30 cellular contexts compared by ENCODE assay signal in the genomic region with DNA sequence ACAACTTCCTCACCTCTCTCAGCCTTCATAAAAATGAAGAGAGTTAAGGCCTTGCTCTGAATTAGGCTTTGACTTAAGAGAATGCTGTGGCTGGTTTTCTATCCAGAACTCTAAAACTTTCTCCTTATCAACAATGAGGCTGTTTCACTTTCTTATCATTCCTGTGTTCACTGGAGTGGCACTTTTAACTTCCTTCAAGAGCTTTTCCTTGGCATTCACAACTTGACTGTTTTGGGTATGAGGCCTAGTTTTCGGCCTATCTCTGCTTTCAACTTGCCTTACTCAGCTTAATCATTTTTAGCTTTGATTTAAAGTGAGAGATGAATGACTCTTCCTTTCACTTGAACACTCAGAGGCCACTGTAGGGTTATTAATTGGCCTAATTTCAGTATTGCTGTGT.
"Had no signal": no experiment of that assay in that cellular context is flagged by ENCODE, and none has a peak within 500 bp of the region (broad histone marks: within the 10 kb centered on the region; RNA-seq: fewer than 3 reads in every experiment).

No MANE protein-coding gene starts in this region.

- H3K9ac ChIP-seq: neural progenitor cell, parathyroid adenoma had no signal

- DNase-seq: activated CD4-positive, alpha-beta memory T cell treated with anti-CD3 and anti-CD28 coated beads for 36 hours; activated CD4-positive, alpha-beta T cell treated with anti-CD3 and anti-CD28 coated beads for 48 hours; activated CD8-positive, alpha-beta memory T cell treated with anti-CD3 and anti-CD28 coated beads, Interleukin-2, amount 50 U/mL, for 48 hours; activated gamma-delta T cell; activated naive CD4-positive, alpha-beta T cell treated with anti-CD3 and anti-CD28 coated beads, Interleukin-2, amount 50 U/mL, for 16 hours; activated T-cell treated with anti-CD3 and anti-CD28 coated beads, Interleukin-2, amount 50 U/mL, for 24 hours; amygdala; central memory CD4-positive, alpha-beta T cell; effector CD4-positive, alpha-beta T cell; erythroblast; gastrocnemius medialis; glutamatergic neuron; mesendoderm; natural killer cell; occipital lobe; right cardiac atrium; stimulated activated CD4-positive, alpha-beta T cell treated with anti-CD3 and anti-CD28 coated beads, Interleukin-12 subunit alpha, Interleukin-12 subunit beta, amount 100 ng/mL, for 4 hours; stimulated activated CD4-positive, alpha-beta T cell treated with anti-CD3 and anti-CD28 coated beads, Interleukin-4, amount 100 ng/mL, for 1 hour; stimulated activated naive CD8-positive, alpha-beta T cell treated with anti-CD3 and anti-CD28 coated beads, Interleukin-15, Interleukin-2, amounts not matched to agents 100 U/mL and 50 U/mL, for 24 hours; T-helper 17 cell; T1000; WERI-Rb-1 had no signal

- H3K4me3 ChIP-seq: breast epithelium, gastrocnemius medialis, lung, neural progenitor cell, thoracic aorta had no signal

- H3K4me2 ChIP-seq: neural progenitor cell had no signal

- H2AFZ ChIP-seq: neural progenitor cell, parathyroid adenoma had no signal

- H3K4me3 Mint-ChIP-seq: activated CD4-positive, alpha-beta memory T cell treated with anti-CD3 and anti-CD28 coated beads for 36 hours; activated T-cell treated with anti-CD3 and anti-CD28 coated beads, Interleukin-2, amount 50 U/mL, for 24 hours; dendritic cell treated with granulocyte-macrophage colony-stimulating factor and Interleukin-4, amounts not matched to agents 40 ng/mL and 50 ng/mL, for 4 days; natural killer cell; neural progenitor cell; T-helper 17 cell; type B pancreatic cell had no signal

- H3K27ac ChIP-seq: breast epithelium, gastrocnemius medialis, neural progenitor cell, parathyroid adenoma, thoracic aorta, WERI-Rb-1 had no signal

- H3K27me3 Mint-ChIP-seq: type B pancreatic cell had no signal

- H3K27me3 ChIP-seq: breast epithelium, gastrocnemius medialis, neural progenitor cell had no signal

- H3K9me3 Mint-ChIP-seq: activated CD4-positive, alpha-beta memory T cell treated with anti-CD3 and anti-CD28 coated beads for 36 hours; activated T-cell treated with anti-CD3 and anti-CD28 coated beads, Interleukin-2, amount 50 U/mL, for 24 hours; dendritic cell treated with granulocyte-macrophage colony-stimulating factor and Interleukin-4, amounts not matched to agents 40 ng/mL and 50 ng/mL, for 4 days; natural killer cell had no signal

- H3K4me1 ChIP-seq: breast epithelium, parathyroid adenoma had no signal

- H3K79me2 ChIP-seq: parathyroid adenoma had no signal

- H3K9me3 ChIP-seq: breast epithelium, gastrocnemius medialis, thoracic aorta had no signal

- H3K36me3 Mint-ChIP-seq: natural killer cell, neural progenitor cell, type B pancreatic cell had no signal

- H3K27ac Mint-ChIP-seq: activated CD4-positive, alpha-beta memory T cell treated with anti-CD3 and anti-CD28 coated beads for 36 hours; activated T-cell treated with anti-CD3 and anti-CD28 coated beads, Interleukin-2, amount 50 U/mL, for 24 hours; dendritic cell treated with granulocyte-macrophage colony-stimulating factor and Interleukin-4, amounts not matched to agents 40 ng/mL and 50 ng/mL, for 4 days; natural killer cell; neural progenitor cell; T-helper 17 cell; type B pancreatic cell had no signal

- ATAC-seq: activated CD4-positive, CD25-positive, alpha-beta regulatory T cell treated with anti-CD3 and anti-CD28 coated beads, Interleukin-2, amount 50 U/mL, for 24 hours; gastrocnemius medialis; natural killer cell; right cardiac atrium; stimulated activated naive CD8-positive, alpha-beta T cell treated with anti-CD3 and anti-CD28 coated beads, Interleukin-15, Interleukin-2, amounts not matched to agents 100 U/mL and 50 U/mL, for 24 hours; T-helper 17 cell had no signal

- H3K36me3 ChIP-seq: breast epithelium, gastrocnemius medialis, neural progenitor cell, thoracic aorta had no signal
